In genomic region chr20:63518946-63519764, GRCh38 we compare ENCODE assay signal across 10 cellular contexts. TPM values are rescaled to one million over a fixed set of nuclear protein-coding genes. Genes with fewer than 3 reads are reported as not detected.
DNase-seq lines count a peak whose midpoint lies in the region; ATAC-seq and TF ChIP-seq lines count a peak whose summit lies in the region.
"Had no signal": no experiment of that assay in that cellular context is flagged by ENCODE, and none has a peak within 500 bp of the region (broad histone marks: within the 10 kb centered on the region; RNA-seq: fewer than 3 reads in every experiment).

No MANE protein-coding gene starts in this region.

- no peaks in the 10 kb centered on the region for H3K9me3 ChIP-seq in CD8-positive, alpha-beta memory T cell (ENCODE audit: low read length)
- H3K9me3 ChIP-seq in SK-N-MC (ENCODE audit: low read depth, low read length) (no peaks in the 10 kb centered on the region; the same call in 1 of the 2 replicates), ovary (no peaks in the 10 kb centered on the region)

- peak overlapping the region in 7 of 8 donors; percentile 18 to 78 (median 61) for H3K27ac Mint-ChIP-seq in CD8-positive, alpha-beta memory T cell

- H3K27me3 Mint-ChIP-seq in CD8-positive, alpha-beta memory T cell = no peaks in the 10 kb centered on the region

- H3K27ac ChIP-seq in CD8-positive, alpha-beta memory T cell (ENCODE audit: low read depth, low read length) = peak overlapping the region; percentile 79
- no peak overlapping the region for H3K27ac ChIP-seq in SK-N-MC
- H3K27ac ChIP-seq in ovary = peak overlapping the region; percentile 15 to 92

- POLR2A ChIA-PET in CD8-positive, alpha-beta memory T cell (lab: Charles Lee) = interaction anchor here (2.5 to 3.1 kb wide), 2 partner anchors 23 to 51 kb away, joined by 8 to 11 read pairs; no protein-coding TSS in a partner anchor

- intact Hi-C loops in ovary (cut with DNase I) = no loop called here

- CTCF ChIA-PET in CD8-positive, alpha-beta memory T cell (lab: Charles Lee) = interaction anchor here (2.1 to 2.5 kb wide), 2 partner anchors 18 to 345 kb away, joined by 7 to 24 read pairs; partner anchors contain the start of genes PTK6 and TPD52L2

- peak overlapping the region; percentile 68 to 88 (median 80) for H3K4me3 Mint-ChIP-seq in CD8-positive, alpha-beta memory T cell

- no peak for TF ChIP-seq POLR2A in ovary (IDR thresholded peaks at IDR 0.05)

- peaks cover 20% of the 10 kb centered on the region for H3K4me1 ChIP-seq in CD8-positive, alpha-beta memory T cell (ENCODE audit: insufficient read depth, low read length)
- peaks cover 10% of the 10 kb centered on the region for H3K4me1 ChIP-seq in ovary (ENCODE audit: insufficient read depth)

- H3K27me3 ChIP-seq in CD8-positive, alpha-beta memory T cell (ENCODE audit: insufficient read depth, low read length, poor library complexity, severe bottlenecking) = no peaks in the 10 kb centered on the region
- H3K27me3 ChIP-seq in ovary = no peaks in the 10 kb centered on the region

- TF ChIP-seq CTCF in fibroblast of villous mesenchyme (IDR thresholded peaks at IDR 0.05; ENCODE audit: insufficient read depth, low read depth, low read length) (no peak), ovary (IDR thresholded peaks at IDR 0.05) (no peak)

- H3K36me3 Mint-ChIP-seq in CD8-positive, alpha-beta memory T cell = peaks cover 5 to 21% (median 7%) of the 10 kb centered on the region in 3 donors

- peaks cover 8 to 29% (median 10%) of the 10 kb centered on the region in 3 donors for H3K4me1 Mint-ChIP-seq in CD8-positive, alpha-beta memory T cell

- H3K9ac ChIP-seq in SK-N-MC (ENCODE audit: insufficient read length) = no peak overlapping the region

- H3K36me3 ChIP-seq in CD8-positive, alpha-beta memory T cell (ENCODE audit: insufficient read depth, low read length) = peaks cover 14% of the 10 kb centered on the region
- H3K36me3 ChIP-seq in SK-N-MC (ENCODE audit: insufficient read depth, low read length) (peaks cover 13% of the 10 kb centered on the region; the same call in 1 of the 2 replicates), ovary (no peaks in the 10 kb centered on the region)

- DNase-seq in CD8-positive, alpha-beta memory T cell = peak in 1 of 5 donors; percentile 54
- DNase-seq in SK-N-MC (ENCODE audit: low read depth, low spot score) (no peak), fibroblast of villous mesenchyme (ENCODE audit: low read depth) (no peak), ovary (peak in 3 of 5 donors; percentile 54 to 63 (median 59)), UCSD-AML1 (lab: John Stamatoyannopoulos, UW; ENCODE audit: unreplicated experiment) (no peak), iPS-NIHi7 (ENCODE audit: extremely low spot score) (no peak)

- H3K4me3 ChIP-seq in CD8-positive, alpha-beta memory T cell (ENCODE audit: low read length) = peak overlapping the region; percentile 59
- H3K4me3 ChIP-seq in SK-N-MC (peak overlapping the region; percentile 92), fibroblast of villous mesenchyme (ENCODE audit: low read depth, low read length) (peak overlapping the region; percentile 74), ovary (peak overlapping the region; percentile 69)

- ATAC-seq in HG02885 (IDR thresholded peaks at IDR 0.05; ENCODE audit: poor library complexity, unreplicated experiment) (no peak), GM18867 (IDR thresholded peaks at IDR 0.05; ENCODE audit: unreplicated experiment) (no peak)

- H3K9me3 Mint-ChIP-seq in CD8-positive, alpha-beta memory T cell = peaks cover 0 to 8% (median 4%) of the 10 kb centered on the region in 5 donors

- 45 to 59% (median 55%) methylated on average over 40 to 41 of the region's 41 CpGs for WGBS in ovary, 3 donors

- no peak for TF ChIP-seq EP300 in ovary (IDR thresholded peaks at IDR 0.05)

RNA-seq across cellular contexts. Expression of gene PPDPF, which starts 1.4 kb away (rescaled TPM):
- 100 to 1,000 TPM; 207 to 218 TPM for total RNA-seq in CD8-positive, alpha-beta memory T cell
- polyA plus RNA-seq in CD8-positive, alpha-beta memory T cell = 137 TPM
- total RNA-seq in fibroblast of villous mesenchyme (38.4 and 78.0 TPM in 2 replicates), ovary (100 to 1,000 TPM in 6 of 7 donors, 10 to 100 TPM in 1; 53.8 to 315 (median 201) TPM)
- polyA plus RNA-seq in ovary = 100 to 1,000 TPM in 1 of 2 donors, 1 to 10 TPM in 1; 4.9 to 232 TPM

RNA-seq across cellular contexts. Expression of gene PTK6, which starts 18.0 kb away (rescaled TPM):
- total RNA-seq in CD8-positive, alpha-beta memory T cell = under 1 TPM; 0.18 to 0.31 TPM
- 0.16 TPM for polyA plus RNA-seq in CD8-positive, alpha-beta memory T cell
- under 0.01 TPM in 2 replicates for total RNA-seq in fibroblast of villous mesenchyme
- under 1 TPM in 5 of 7 donors, not detected in 2; 0.08 to 0.46 (median 0.15) TPM for total RNA-seq in ovary
- under 1 TPM; 0.07 to 0.08 TPM for polyA plus RNA-seq in ovary

RNA-seq across cellular contexts. Expression of gene EEF1A2, which starts 20.3 kb away (rescaled TPM):
- total RNA-seq in CD8-positive, alpha-beta memory T cell = under 1 TPM in 1 of 2 experiments, not detected in 1; 0.20 TPM
- 0.17 TPM for polyA plus RNA-seq in CD8-positive, alpha-beta memory T cell
- total RNA-seq in fibroblast of villous mesenchyme (under 0.01 and 0.43 TPM in 2 replicates), ovary (under 1 TPM; 0.36 to 0.94 (median 0.69) TPM)
- 1 to 10 TPM in 1 of 2 donors, under 1 TPM in 1; 0.25 to 1.3 TPM for polyA plus RNA-seq in ovary

RNA-seq across cellular contexts. Expression of gene SRMS, which starts 28.4 kb away (rescaled TPM):
- total RNA-seq in CD8-positive, alpha-beta memory T cell = not detected
- polyA plus RNA-seq in CD8-positive, alpha-beta memory T cell = not detected
- total RNA-seq in fibroblast of villous mesenchyme (not detected in 2 replicates), ovary (not detected)
- not detected for polyA plus RNA-seq in ovary
- total RNA-seq: liver, RPMI7951 had no signal
- polyA plus RNA-seq: liver had no signal

RNA-seq across cellular contexts. Expression of gene FNDC11, which starts 34.8 kb away (rescaled TPM):
- under 1 TPM; 0.13 to 0.26 TPM for total RNA-seq in CD8-positive, alpha-beta memory T cell
- polyA plus RNA-seq in CD8-positive, alpha-beta memory T cell = not detected
- total RNA-seq in fibroblast of villous mesenchyme (0.86 and 0.97 TPM in 2 replicates), ovary (1 to 10 TPM in 1 of 7 donors, under 1 TPM in 5, not detected in 1; 0.10 to 5.5 (median 0.36) TPM)
- under 1 TPM in 1 of 2 donors, not detected in 1; 0.35 TPM for polyA plus RNA-seq in ovary

Comparison
In these comparisons a context has a peak if more than half of its experiments do, and no peak if none do; other contexts are left out.
1. DNase-seq: peak in ovary (3 of 5); none in SK-N-MC (single experiment), fibroblast of villous mesenchyme (single experiment), UCSD-AML1 (single experiment) and iPS-NIHi7 (single experiment).
2. Peak in every context shown above with its lines, with median percentiles within 50 percentile points of each other: H3K4me3 ChIP-seq.